Comparison of ENCODE assay signal across 7 cellular contexts in genomic region chr16:88245241-88246081, GRCh38.
A peak's percentile ranks its signal among the peaks of the same experiment; 100 is the strongest.
DNase-seq lines count a peak whose midpoint lies in the region; ATAC-seq, FAIRE-seq and TF ChIP-seq lines count a peak whose summit lies in the region.
"Not testable (repeated sequence)": the region's sequence is repeated elsewhere in the genome, so short reads cannot be mapped to it uniquely, and the experiment has no call there.

No MANE protein-coding gene starts in this region.

- CTCF ChIA-PET in Panc1 (lab: Charles Lee); K562 (lab: Yijun Ruan, JAX; ENCODE audit: low intra/inter-chr PET ratio): not testable (repeated sequence)

- H3K79me1 ChIP-seq in neuronal stem cell (ENCODE audit: low read depth, low read length): not testable (repeated sequence)

- intact Hi-C loops in Panc1 (cut with micrococcal nuclease; ENCODE audit: unreplicated experiment); K562 (cut with micrococcal nuclease); stomach (cut with DNase I; ENCODE audit: low total_unique reads): not testable (repeated sequence)

- not testable (repeated sequence) for H4K8ac ChIP-seq in neuronal stem cell (ENCODE audit: low read depth, low read length)

- H3K9me3 ChIP-seq in Panc1 (ENCODE audit: control insufficient read depth, insufficient read depth, low read depth, low read length); K562 (replicated peaks; ENCODE audit: control insufficient read depth, insufficient read depth, low read depth, low read length); keratinocyte (ENCODE audit: control insufficient read depth, low read depth, low read length); neuronal stem cell (replicated peaks in 1 of 2; ENCODE audit: control insufficient read depth in 2 of 2, insufficient read depth in 1 of 2, low read depth in 1 of 2, low read length in 2 of 2); stomach: not testable (repeated sequence)

- H3K4me3 ChIP-seq in Panc1 (ENCODE audit: low read depth in 2 of 2, low read length in 2 of 2); K562; keratinocyte (ENCODE audit: control insufficient read depth in 2 of 3, extremely low read depth in 1 of 3, insufficient read depth in 2 of 3, low read depth in 1 of 3, low read length in 3 of 3); neuronal stem cell (ENCODE audit: low read length in 2 of 2); stomach: not testable (repeated sequence)

- TF ChIP-seq EP300 in K562 (IDR thresholded peaks at IDR 0.05; ENCODE audit: low read length); stomach (IDR thresholded peaks at IDR 0.05): not testable (repeated sequence)

- peak overlapping the region; percentile 17 for H3K18ac ChIP-seq in neuronal stem cell (ENCODE audit: low read length)

- H3K14ac ChIP-seq in neuronal stem cell (ENCODE audit: low read length): not testable (repeated sequence)

- in situ Hi-C loops in Panc1 (cut with HindIII; ENCODE audit: low pct_unique_long_range_greater_than_20kb, low sequenced_read_pairs); K562 (cut with MboI): not testable (repeated sequence)

- not testable (repeated sequence) for H2AFZ ChIP-seq in K562 (ENCODE audit: low read depth, low read length); keratinocyte (ENCODE audit: control insufficient read depth, low read length); neuronal stem cell (ENCODE audit: low read length)

- TF ChIP-seq CTCF in Panc1 (IDR thresholded peaks at IDR 0.05); K562 (IDR thresholded peaks at IDR 0.05 in 2 of 3, conservative IDR thresholded peaks at IDR 0.05 in 1 of 3; ENCODE audit: insufficient read depth in 2 of 3, low read depth in 1 of 3, low read length in 3 of 3); keratinocyte (optimal IDR thresholded peaks at IDR 0.05 in 1 of 3, IDR thresholded peaks at IDR 0.05 in 1 of 3, conservative IDR thresholded peaks at IDR 0.05 in 1 of 3; ENCODE audit: extremely low read depth in 1 of 3, insufficient read depth in 2 of 3, low read length in 3 of 3); stomach (IDR thresholded peaks at IDR 0.05): not testable (repeated sequence)

- WGBS in K562 (ENCODE audit: insufficient coverage, low coverage, missing lambda C conversion rate): 8% methylated on average over 12 of the region's 19 CpGs
- no CpG with 5 or more reads among the region's 19 CpGs for WGBS in neuronal stem cell (ENCODE audit: extremely low coverage in 2 of 2, insufficient read length in 2 of 2, insufficient replicate concordance in 1 of 2), 2 donors
- WGBS in stomach, 5 donors: 47 to 56% (median 48%) methylated on average over 13 to 19 of the region's 19 CpGs

- H3K4ac ChIP-seq in neuronal stem cell (ENCODE audit: low read length): not testable (repeated sequence)

- dilution Hi-C loops in keratinocyte (cut with MboI; ENCODE audit: extremely low pct_ligation_motif_present, low sequenced_read_pairs): not testable (repeated sequence)

- H3K23ac ChIP-seq in neuronal stem cell (ENCODE audit: low read depth, low read length, poor library complexity): not testable (repeated sequence)

- not testable (repeated sequence) for H4K20me1 ChIP-seq in K562 (replicated peaks; ENCODE audit: control insufficient read depth, insufficient read depth, low read length); keratinocyte (ENCODE audit: control insufficient read depth, extremely low read depth, insufficient read depth, low read length)

- H3K4me1 ChIP-seq in Panc1 (ENCODE audit: control insufficient read depth, insufficient read depth, low read length) (peaks cover 14% of the 10 kb centered on the region), K562 (replicated peaks in 1 of 2; ENCODE audit: control insufficient read depth in 2 of 2, insufficient read depth in 2 of 2, low read length in 2 of 2) (peaks cover 0 to 10% of the 10 kb centered on the region in 2 experiments; a peak in 2 of 5 replicates), keratinocyte (ENCODE audit: control insufficient read depth, extremely low read depth, insufficient read depth, low read length) (peaks cover 26% of the 10 kb centered on the region), stomach (peaks cover 0 to 33% (median 14%) of the 10 kb centered on the region in 4 donors)
- H3K4me1 ChIP-seq in neuronal stem cell (ENCODE audit: control insufficient read depth in 2 of 2, insufficient read depth in 1 of 2, low read depth in 1 of 2, low read length in 2 of 2): not testable (repeated sequence)

- not testable (repeated sequence) for H2BK15ac ChIP-seq in neuronal stem cell (ENCODE audit: low read length)

- FAIRE-seq in K562 (lab: Jason Lieb, UNC): not testable (repeated sequence)
- FAIRE-seq in keratinocyte (lab: Jason Lieb, UNC): peak; percentile 95

- not testable (repeated sequence) for H3K79me2 ChIP-seq in K562 (ENCODE audit: control insufficient read depth, insufficient read depth, low read length); keratinocyte (ENCODE audit: control insufficient read depth, insufficient read depth, low read length)

- H3K27me3 ChIP-seq in Panc1 (ENCODE audit: control insufficient read depth, insufficient read depth, low read length); K562 (ENCODE audit: control insufficient read depth in 2 of 2, insufficient read depth in 2 of 2, low read length in 2 of 2); keratinocyte (ENCODE audit: control insufficient read depth, extremely low read depth, insufficient read depth, low read length); neuronal stem cell (ENCODE audit: control insufficient read depth in 3 of 3, insufficient read depth in 3 of 3, low read depth in 1 of 3, low read length in 3 of 3); stomach: not testable (repeated sequence)

- ATAC-seq in Panc1: peak; percentile 76
- ATAC-seq in K562: not testable (repeated sequence)

- POLR2A ChIA-PET in Panc1 (lab: Charles Lee); K562 (lab: Yijun Ruan, JAX): not testable (repeated sequence)

- not testable (repeated sequence) for H2BK120ac ChIP-seq in neuronal stem cell (ENCODE audit: low read depth, low read length)

- H3K9ac ChIP-seq in K562 (ENCODE audit: insufficient read depth in 1 of 2, low read depth in 2 of 2, low read length in 2 of 2); neuronal stem cell (ENCODE audit: low read depth, low read length, poor library complexity): not testable (repeated sequence)
- H3K9ac ChIP-seq in keratinocyte (ENCODE audit: control insufficient read depth, extremely low read depth, insufficient read depth, low read length): peak overlapping the region; percentile 50

- not testable (repeated sequence) for TF ChIP-seq POLR2A in K562 (conservative IDR thresholded peaks at IDR 0.05); stomach (IDR thresholded peaks at IDR 0.05)

- BruUV-seq in Panc1 (replicated peaks; lab: Mats Ljungman, UMichigan); K562 (replicated peaks; lab: Mats Ljungman, UMichigan): not testable (repeated sequence)

- not testable (repeated sequence) for H2BK12ac ChIP-seq in neuronal stem cell (ENCODE audit: low read length)

- not testable (repeated sequence) for H2AK5ac ChIP-seq in neuronal stem cell (ENCODE audit: low read depth, low read length)

- peak overlapping the region; percentile 23; the same call in 1 of the 2 replicates for H3K27ac ChIP-seq in Panc1 (ENCODE audit: low read length)
- not testable (repeated sequence) for H3K27ac ChIP-seq in K562 (ENCODE audit: extremely low read depth, low read depth, low read length); neuronal stem cell (replicated peaks; ENCODE audit: low read length)
- H3K27ac ChIP-seq in keratinocyte (ENCODE audit: control insufficient read depth, insufficient read depth, low read length): peak overlapping the region; percentile 56
- H3K27ac ChIP-seq in stomach: peak overlapping the region in 4 of 5 donors; percentile 11 to 77 (median 52)

- TF ChIP-seq RAD21 in K562 (CRISPR knock-in tag; conservative IDR thresholded peaks at IDR 0.05 in 1 of 2, IDR thresholded peaks at IDR 0.05 in 1 of 2): not testable (repeated sequence)

- DNase-seq in GM03348 (ENCODE audit: low spot score): peak; percentile 81
- peak; percentile 82 for DNase-seq in Panc1 (ENCODE audit: low read depth, low spot score)
- not testable (repeated sequence) for DNase-seq in K562 (ENCODE audit: extremely low read depth in 1 of 4, low spot score in 3 of 4); keratinocyte (ENCODE audit: low read depth, low spot score); neuronal stem cell (ENCODE audit: low spot score); stomach
- peak; percentile 96 for DNase-seq in fibroblast of peridontal ligament (ENCODE audit: extremely low read depth)

- not testable (repeated sequence) for H2BK5ac ChIP-seq in neuronal stem cell (ENCODE audit: low read length)

- H3K9me1 ChIP-seq in K562 (ENCODE audit: control insufficient read depth, insufficient read depth, low read length); keratinocyte (ENCODE audit: control insufficient read depth, extremely low read depth, insufficient read depth, low read length): not testable (repeated sequence)

- H3K36me3 ChIP-seq in Panc1 (ENCODE audit: control insufficient read depth, insufficient read depth, low read length); K562 (ENCODE audit: control insufficient read depth, insufficient read depth, low read length); keratinocyte (ENCODE audit: control insufficient read depth in 2 of 2, extremely low read depth in 1 of 2, insufficient read depth in 2 of 2, low read length in 2 of 2); neuronal stem cell (replicated peaks in 1 of 2; ENCODE audit: control insufficient read depth in 2 of 2, insufficient read depth in 2 of 2, low read length in 2 of 2); stomach: not testable (repeated sequence)

- H3K4me2 ChIP-seq in K562 (ENCODE audit: insufficient read depth, low read length); neuronal stem cell (ENCODE audit: insufficient read depth, low read length, poor library complexity, severe bottlenecking): not testable (repeated sequence)
- H3K4me2 ChIP-seq in keratinocyte (ENCODE audit: control insufficient read depth, extremely low read depth, insufficient read depth, low read depth, low read length): peak overlapping the region; percentile 22

- H4K91ac ChIP-seq in neuronal stem cell (ENCODE audit: low read depth, low read length, poor library complexity): not testable (repeated sequence)
